ENCODE assay signal across 9 cellular contexts in genomic region chr7:92754756-92755581, GRCh38.
DNase-seq lines count a peak whose midpoint lies in the region; ATAC-seq and TF ChIP-seq lines count a peak whose summit lies in the region.
"Had no signal": no experiment of that assay in that cellular context is flagged by ENCODE, and none has a peak within 500 bp of the region (broad histone marks: within the 10 kb centered on the region; RNA-seq: fewer than 3 reads in every experiment).

No MANE protein-coding gene starts in this region.

- peak overlapping the region; percentile 42 for H3K27ac Mint-ChIP-seq in progenitor cell of endocrine pancreas

- peak overlapping the region; percentile 56 for H3K27ac ChIP-seq in caudate nucleus (ENCODE audit: low read depth, low read length)

- in situ Hi-C loops in ACHN (cut with HindIII; ENCODE audit: low pct_ligation_motif_present, low pct_unique_long_range_greater_than_20kb, low sequenced_read_pairs): no loop called here

- H3K36me3 Mint-ChIP-seq in progenitor cell of endocrine pancreas (ENCODE audit: insufficient read depth): no peaks in the 10 kb centered on the region

- no peaks in the 10 kb centered on the region for H3K27me3 Mint-ChIP-seq in progenitor cell of endocrine pancreas
- H3K27me3 Mint-ChIP-seq: CD4-positive, CD25-positive, alpha-beta regulatory T cell had no signal

- no peaks in the 10 kb centered on the region for H3K9me3 Mint-ChIP-seq in progenitor cell of endocrine pancreas (ENCODE audit: low read depth)

- H3K4me1 Mint-ChIP-seq in progenitor cell of endocrine pancreas (ENCODE audit: low read depth): peaks cover 10% of the 10 kb centered on the region

- DNase-seq in NCI-H82 (lab: John Stamatoyannopoulos, UW): peak; percentile 23
- DNase-seq in NCI-H82 treated with DMSO at 0.1 percent for 48 hours (lab: John Stamatoyannopoulos, UW; ENCODE audit: unreplicated experiment): no peak
- peak; percentile 4 for DNase-seq in NCI-H2107 (lab: John Stamatoyannopoulos, UW)
- peak in 54 of 61 donors; percentile 7 to 87 (median 48) for DNase-seq in caudate nucleus (lab: John Stamatoyannopoulos, UW)
- no peak for DNase-seq in progenitor cell of endocrine pancreas (ENCODE audit: low spot score, unreplicated experiment)
- DNase-seq in ACHN: no peak
- DNase-seq in activated CD8-positive, alpha-beta memory T cell treated with anti-CD3 and anti-CD28 coated beads for 24 hours: no peak
- DNase-seq: CD4-positive, CD25-positive, alpha-beta regulatory T cell had no signal

- TF ChIP-seq CTCF in progenitor cell of endocrine pancreas (IDR thresholded peaks at IDR 0.05; ENCODE audit: unreplicated experiment): no peak

- ATAC-seq in HG02970 (IDR thresholded peaks at IDR 0.05; ENCODE audit: low FRiP score, unreplicated experiment): no peak

- H3K4me3 Mint-ChIP-seq in progenitor cell of endocrine pancreas (ENCODE audit: low read depth): no peak overlapping the region
- H3K4me3 Mint-ChIP-seq: CD4-positive, CD25-positive, alpha-beta regulatory T cell had no signal

Comparison
In these comparisons a context has a peak if more than half of its experiments do, and no peak if none do; other contexts are left out.
1. DNase-seq: peak in NCI-H82 (single experiment), NCI-H2107 (single experiment) and caudate nucleus (54 of 61); none in NCI-H82 treated with DMSO at 0.1 percent for 48 hours (single experiment), progenitor cell of endocrine pancreas (single experiment), ACHN (single experiment) and activated CD8-positive, alpha-beta memory T cell treated with anti-CD3 and anti-CD28 coated beads for 24 hours (single experiment).